ENCODE assay signal across 12 cellular contexts in genomic region chr22:46854125-46854870, GRCh38.
A peak's percentile ranks its signal among the peaks of the same experiment; 100 is the strongest.
DNase-seq lines count a peak whose midpoint lies in the region; TF ChIP-seq lines count a peak whose summit lies in the region.
"Had no signal": no experiment of that assay in that cellular context is flagged by ENCODE, and none has a peak within 500 bp of the region (broad histone marks: within the 10 kb centered on the region; RNA-seq: fewer than 3 reads in every experiment).

No MANE protein-coding gene starts in this region.

- DNase-seq in NOMO-1 treated with DMSO at 0.1 percent for 48 hours (lab: John Stamatoyannopoulos, UW; ENCODE audit: unreplicated experiment) (peak; percentile 84), lower leg skin (ENCODE audit: low spot score in 2 of 2) (peak; percentile 55 to 87), activated gamma-delta T cell treated with Interleukin-2 at 50 U/mL for 16 hours (no peak), MCF 10A (ENCODE audit: unreplicated experiment) (no peak), GM19240 (ENCODE audit: insufficient read length, low spot score) (no peak)
- DNase-seq in stimulated activated naive CD4-positive, alpha-beta T cell (lab: John Stamatoyannopoulos, UW) = no peak
- DNase-seq: activated naive CD8-positive, alpha-beta T cell treated with anti-CD3 and anti-CD28 coated beads, Interleukin-2, amount 50 U/mL, for 24 hours; DND-41; NCI-H1105 had no signal

- peaks cover 2 to 23% (median 9%) of the 10 kb centered on the region in 5 donors for H3K36me3 ChIP-seq in subcutaneous abdominal adipose tissue (ENCODE audit: control insufficient read depth in 5 of 5, insufficient read depth in 5 of 5, low read length in 5 of 5)

- intact Hi-C loops in dendritic cell treated with granulocyte-macrophage colony-stimulating factor and Interleukin-4, amounts not matched to agents 40 ng/mL and 50 ng/mL, for 4 days (cut with micrococcal nuclease) = no loop called here
- intact Hi-C loops in lower leg skin (cut with DNase I; ENCODE audit: low total_unique reads) = no loop called here
- intact Hi-C loops in MCF 10A (cut with micrococcal nuclease) = no loop called here

- WGBS in lower leg skin, 2 donors = 82 to 83% methylated on average over 18 of the region's 18 CpGs

- POLR2A ChIA-PET in MCF 10A (lab: Yijun Ruan, JAX) = no interaction called here

- H3K27me3 Mint-ChIP-seq in dendritic cell treated with granulocyte-macrophage colony-stimulating factor and Interleukin-4, amounts not matched to agents 40 ng/mL and 50 ng/mL, for 4 days = no peaks in the 10 kb centered on the region
- H3K27me3 Mint-ChIP-seq in MCF 10A (ENCODE audit: insufficient read depth, unreplicated experiment) = no peaks in the 10 kb centered on the region
- H3K27me3 Mint-ChIP-seq: activated naive CD8-positive, alpha-beta T cell treated with anti-CD3 and anti-CD28 coated beads, Interleukin-2, amount 50 U/mL, for 24 hours; stimulated activated naive CD8-positive, alpha-beta T cell treated with anti-CD3 and anti-CD28 coated beads, Interleukin-15, Interleukin-2, amounts not matched to agents 100 ng/mL and 50 ng/mL, for 24 hours had no signal

- no peaks in the 10 kb centered on the region for H3K9me3 ChIP-seq in subcutaneous abdominal adipose tissue (ENCODE audit: control insufficient read depth in 5 of 5, low read length in 5 of 5)

- peak overlapping the region; percentile 30 for H3K27ac ChIP-seq in subcutaneous abdominal adipose tissue (ENCODE audit: low read depth, low read length)

- BruUV-seq in MCF 10A (replicated peaks; lab: Mats Ljungman, UMichigan) = no TSS peak

- no peaks in the 10 kb centered on the region for H3K27me3 ChIP-seq in subcutaneous abdominal adipose tissue (ENCODE audit: control insufficient read depth in 5 of 5, insufficient read depth in 4 of 5, low read length in 5 of 5)

- H3K36me3 Mint-ChIP-seq in dendritic cell treated with granulocyte-macrophage colony-stimulating factor and Interleukin-4, amounts not matched to agents 40 ng/mL and 50 ng/mL, for 4 days (ENCODE audit: low read depth) = peaks cover 89% of the 10 kb centered on the region
- H3K36me3 Mint-ChIP-seq in MCF 10A (ENCODE audit: insufficient read depth, unreplicated experiment) = peaks cover 23% of the 10 kb centered on the region

- no peak for TF ChIP-seq POLR2A in lower leg skin (IDR thresholded peaks at IDR 0.05)

- H3K4me1 Mint-ChIP-seq in dendritic cell treated with granulocyte-macrophage colony-stimulating factor and Interleukin-4, amounts not matched to agents 40 ng/mL and 50 ng/mL, for 4 days (ENCODE audit: low read depth) = peaks cover 45% of the 10 kb centered on the region
- H3K4me1 Mint-ChIP-seq in MCF 10A (ENCODE audit: insufficient read depth, unreplicated experiment) = peaks cover 6% of the 10 kb centered on the region

- H3K9ac ChIP-seq in subcutaneous abdominal adipose tissue (ENCODE audit: low read length in 5 of 5) = peak overlapping the region in 1 of 5 donors; percentile 25

- CTCF ChIA-PET in MCF 10A (lab: Yijun Ruan, JAX) = no interaction called here

- no peaks in the 10 kb centered on the region for H3K9me3 Mint-ChIP-seq in dendritic cell treated with granulocyte-macrophage colony-stimulating factor and Interleukin-4, amounts not matched to agents 40 ng/mL and 50 ng/mL, for 4 days
- H3K9me3 Mint-ChIP-seq in MCF 10A (ENCODE audit: unreplicated experiment) = no peaks in the 10 kb centered on the region
- H3K9me3 Mint-ChIP-seq: activated naive CD8-positive, alpha-beta T cell treated with anti-CD3 and anti-CD28 coated beads, Interleukin-2, amount 50 U/mL, for 24 hours; stimulated activated naive CD8-positive, alpha-beta T cell treated with anti-CD3 and anti-CD28 coated beads, Interleukin-15, Interleukin-2, amounts not matched to agents 100 ng/mL and 50 ng/mL, for 24 hours had no signal

- H3K4me3 Mint-ChIP-seq in dendritic cell treated with granulocyte-macrophage colony-stimulating factor and Interleukin-4, amounts not matched to agents 40 ng/mL and 50 ng/mL, for 4 days = peak overlapping the region; percentile 32
- H3K4me3 Mint-ChIP-seq in MCF 10A (ENCODE audit: unreplicated experiment) = no peak overlapping the region
- H3K4me3 Mint-ChIP-seq: activated naive CD8-positive, alpha-beta T cell treated with anti-CD3 and anti-CD28 coated beads, Interleukin-2, amount 50 U/mL, for 24 hours; stimulated activated naive CD8-positive, alpha-beta T cell treated with anti-CD3 and anti-CD28 coated beads, Interleukin-15, Interleukin-2, amounts not matched to agents 100 ng/mL and 50 ng/mL, for 24 hours had no signal

- peak overlapping the region; percentile 92 for H3K27ac Mint-ChIP-seq in dendritic cell treated with granulocyte-macrophage colony-stimulating factor and Interleukin-4, amounts not matched to agents 40 ng/mL and 50 ng/mL, for 4 days
- no peak overlapping the region for H3K27ac Mint-ChIP-seq in MCF 10A (ENCODE audit: low read depth, unreplicated experiment)
- H3K27ac Mint-ChIP-seq: activated naive CD8-positive, alpha-beta T cell treated with anti-CD3 and anti-CD28 coated beads, Interleukin-2, amount 50 U/mL, for 24 hours; stimulated activated naive CD8-positive, alpha-beta T cell treated with anti-CD3 and anti-CD28 coated beads, Interleukin-15, Interleukin-2, amounts not matched to agents 100 ng/mL and 50 ng/mL, for 24 hours had no signal

- H3K4me3 ChIP-seq in lower leg skin (ENCODE audit: low read depth, poor library complexity, severe bottlenecking) (no peak overlapping the region), subcutaneous abdominal adipose tissue (ENCODE audit: low read depth in 1 of 5, low read length in 5 of 5) (peak overlapping the region in 4 of 5 donors; percentile 41 to 55 (median 46))

- TF ChIP-seq CTCF in lower leg skin (IDR thresholded peaks at IDR 0.05) = no peak
- TF ChIP-seq CTCF in MCF 10A (IDR thresholded peaks at IDR 0.05; ENCODE audit: unreplicated experiment) = no peak

- H3K4me1 ChIP-seq in subcutaneous abdominal adipose tissue (ENCODE audit: control insufficient read depth in 5 of 5, insufficient read depth in 5 of 5, low read length in 5 of 5) = peaks cover 0 to 14% (median 10%) of the 10 kb centered on the region in 5 donors

Comparison
In these comparisons a context has a peak if more than half of its experiments do, and no peak if none do; other contexts are left out.
1. DNase-seq: peak in NOMO-1 treated with DMSO at 0.1 percent for 48 hours (single experiment) and lower leg skin (2 of 2); none in stimulated activated naive CD4-positive, alpha-beta T cell (0 of 6), activated gamma-delta T cell treated with Interleukin-2 at 50 U/mL for 16 hours (single experiment), MCF 10A (single experiment) and GM19240 (single experiment).